ENCODE assay signal across 8 cellular contexts in the genomic region with DNA sequence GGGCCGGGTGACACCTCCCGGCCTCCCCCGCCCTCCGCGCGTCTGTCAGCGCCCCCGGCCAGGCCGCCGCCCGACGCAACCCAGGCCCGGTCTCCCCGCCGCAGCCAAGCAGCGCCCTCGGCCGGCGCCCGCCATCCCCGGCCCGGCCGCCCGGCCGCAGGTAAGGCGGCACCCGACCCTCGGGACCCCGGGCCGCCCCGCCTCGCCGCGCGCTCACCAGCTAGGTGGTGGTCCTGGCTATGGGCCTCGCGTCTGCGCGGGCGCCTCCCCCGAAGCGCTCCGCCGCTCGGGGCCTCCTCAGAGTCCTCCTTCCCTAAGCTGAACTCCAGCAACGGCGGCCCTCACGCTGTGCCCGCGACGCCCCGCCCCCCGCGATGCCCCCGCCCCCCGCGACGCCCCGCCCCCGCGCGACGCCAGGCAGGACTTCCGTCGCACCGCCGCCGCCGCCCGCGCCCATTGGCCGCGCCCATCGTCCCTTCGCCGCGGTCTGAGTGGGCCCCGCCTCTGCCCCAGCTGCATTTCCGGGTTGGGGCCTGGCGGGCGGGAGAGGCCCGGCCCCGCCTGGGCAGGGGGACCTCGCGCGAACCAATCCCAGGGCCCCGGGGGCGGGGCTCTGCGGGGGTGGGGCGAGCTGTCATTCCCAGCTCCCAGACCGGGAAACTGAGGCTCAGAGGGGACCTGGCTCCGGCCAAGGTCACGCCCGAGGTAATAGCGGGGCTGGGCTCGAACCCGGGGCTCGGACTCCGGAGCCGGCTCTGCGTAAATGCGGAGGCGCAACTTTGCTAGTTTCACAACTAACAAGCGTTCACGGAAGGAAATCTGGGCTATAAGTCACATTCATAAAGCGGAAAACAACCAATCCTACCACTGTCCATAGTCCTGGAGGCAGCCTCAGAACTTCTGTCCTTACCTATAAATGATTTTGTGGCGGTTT. TPM values are rescaled to one million over a fixed set of nuclear protein-coding genes. Genes with fewer than 3 reads are reported as not detected.
A peak's percentile ranks its signal among the peaks of the same experiment; 100 is the strongest.
DNase-seq lines count a peak whose midpoint lies in the region; ATAC-seq and TF ChIP-seq lines count a peak whose summit lies in the region.

No MANE protein-coding gene starts in this region.

- H3K27me3 ChIP-seq in GM06990 (replicated peaks; ENCODE audit: control insufficient read depth, insufficient read depth, low read length) (no peaks in the 10 kb centered on the region), osteoblast (ENCODE audit: insufficient read depth, low read length) (no peaks in the 10 kb centered on the region), testis (no peaks in the 10 kb centered on the region)

- ATAC-seq in HG02588 (IDR thresholded peaks at IDR 0.05; ENCODE audit: unreplicated experiment), result peak; percentile 90

- H3K9me3 ChIP-seq in osteoblast (ENCODE audit: low read depth, low read length) (no peaks in the 10 kb centered on the region), testis (no peaks in the 10 kb centered on the region)

- DNase-seq in GM06990 (ENCODE audit: extremely low read depth, insufficient read length) (peak; percentile 93), NCI-H1048 (lab: John Stamatoyannopoulos, UW) (peak; percentile 58), SK-N-DZ (ENCODE audit: low spot score) (peak; percentile 93), globus pallidus (ENCODE audit: low spot score) (peak; percentile 96), osteoblast (ENCODE audit: insufficient read length, low spot score, missing footprints) (peak; percentile 100), testis (peak; percentile 96)
- peak; percentile 96 for DNase-seq in activated naive CD4-positive, alpha-beta T cell treated with anti-CD3 and anti-CD28 coated beads, Interleukin-2, amount 50 U/mL, for 16 hours

- peak overlapping the region; percentile 86 for H3K4me3 ChIP-seq in GM06990 (replicated peaks; ENCODE audit: low read depth, low read length)
- peak overlapping the region; percentile 83 for H3K4me3 ChIP-seq in osteoblast (ENCODE audit: insufficient read depth, low read length)
- peak overlapping the region; percentile 58 to 68 for H3K4me3 ChIP-seq in testis

- peak overlapping the region; percentile 91 for H3K4me2 ChIP-seq in osteoblast (ENCODE audit: insufficient read depth, low read length)

- TF ChIP-seq POLR2A in testis (IDR thresholded peaks at IDR 0.05), result no peak

- H4K20me1 ChIP-seq in osteoblast (ENCODE audit: insufficient read depth, low read length), result peaks cover 5% of the 10 kb centered on the region

- TF ChIP-seq CTCF in GM06990 (IDR thresholded peaks at IDR 0.05; ENCODE audit: insufficient read depth, low read length, poor library complexity, severe bottlenecking), result no peak
- TF ChIP-seq CTCF in osteoblast (IDR thresholded peaks at IDR 0.05; ENCODE audit: extremely low read depth, low read depth, low read length), result no peak
- no peak for TF ChIP-seq CTCF in testis (IDR thresholded peaks at IDR 0.05)

- H2AFZ ChIP-seq in osteoblast (ENCODE audit: low read length), result peak overlapping the region; percentile 90

- intact Hi-C loops in testis (cut with DNase I; ENCODE audit: low total_unique reads), result no loop called here

- WGBS in testis, 2 donors, result 1 to 2% methylated on average over 4 to 22 of the region's 107 CpGs

- peaks cover 16% of the 10 kb centered on the region for H3K79me2 ChIP-seq in osteoblast (ENCODE audit: insufficient read depth, low read length)

- H3K4me1 ChIP-seq in osteoblast (ENCODE audit: insufficient read depth, low read length), result no peaks in the 10 kb centered on the region
- peaks cover 13% of the 10 kb centered on the region for H3K4me1 ChIP-seq in testis

- H3K27ac ChIP-seq in osteoblast (ENCODE audit: low read depth, low read length), result no peak overlapping the region
- H3K27ac ChIP-seq in testis, result peak overlapping the region in 1 of 2 donors; percentile 68

- H3K36me3 ChIP-seq in GM06990 (ENCODE audit: control insufficient read depth, insufficient read depth, low read length) (no peaks in the 10 kb centered on the region; the same call in 1 of the 2 replicates), osteoblast (ENCODE audit: insufficient read depth, low read length) (no peaks in the 10 kb centered on the region), testis (ENCODE audit: low read depth, missing control alignments) (no peaks in the 10 kb centered on the region)

RNA-seq across cellular contexts. Expression of gene KCTD5, which starts 9.0 kb away (rescaled TPM):
- 43.9 and 47.8 TPM in 2 replicates for polyA plus RNA-seq in SK-N-DZ (2014; cell fraction: cytosol; rRNA removed)
- 26.4 and 34.6 TPM in 2 replicates for polyA plus RNA-seq in SK-N-DZ (2014; cell fraction: nucleus; rRNA removed)
- total RNA-seq in osteoblast, result 19.2 and 21.7 TPM in 2 replicates
- 10 to 100 TPM; 63.9 to 72.2 TPM for total RNA-seq in testis
- polyA plus RNA-seq in testis (ENCODE audit: insufficient read depth, low read depth, low replicate concordance), result 33.3 TPM

RNA-seq across cellular contexts. Expression of gene PRSS27, which starts 46.7 kb away (rescaled TPM):
- 2.8 and 3.2 TPM in 2 replicates for polyA plus RNA-seq in SK-N-DZ (2014; cell fraction: cytosol; rRNA removed)
- 1.5 TPM in 2 replicates for polyA plus RNA-seq in SK-N-DZ (2014; cell fraction: nucleus; rRNA removed)
- total RNA-seq in osteoblast (1.5 and 2.5 TPM in 2 replicates), testis (1 to 10 TPM; 6.4 to 6.7 TPM)
- polyA plus RNA-seq in testis (ENCODE audit: insufficient read depth, low read depth, low replicate concordance), result 4.3 TPM
